22 cellular contexts compared by ENCODE assay signal in the genomic region with DNA sequence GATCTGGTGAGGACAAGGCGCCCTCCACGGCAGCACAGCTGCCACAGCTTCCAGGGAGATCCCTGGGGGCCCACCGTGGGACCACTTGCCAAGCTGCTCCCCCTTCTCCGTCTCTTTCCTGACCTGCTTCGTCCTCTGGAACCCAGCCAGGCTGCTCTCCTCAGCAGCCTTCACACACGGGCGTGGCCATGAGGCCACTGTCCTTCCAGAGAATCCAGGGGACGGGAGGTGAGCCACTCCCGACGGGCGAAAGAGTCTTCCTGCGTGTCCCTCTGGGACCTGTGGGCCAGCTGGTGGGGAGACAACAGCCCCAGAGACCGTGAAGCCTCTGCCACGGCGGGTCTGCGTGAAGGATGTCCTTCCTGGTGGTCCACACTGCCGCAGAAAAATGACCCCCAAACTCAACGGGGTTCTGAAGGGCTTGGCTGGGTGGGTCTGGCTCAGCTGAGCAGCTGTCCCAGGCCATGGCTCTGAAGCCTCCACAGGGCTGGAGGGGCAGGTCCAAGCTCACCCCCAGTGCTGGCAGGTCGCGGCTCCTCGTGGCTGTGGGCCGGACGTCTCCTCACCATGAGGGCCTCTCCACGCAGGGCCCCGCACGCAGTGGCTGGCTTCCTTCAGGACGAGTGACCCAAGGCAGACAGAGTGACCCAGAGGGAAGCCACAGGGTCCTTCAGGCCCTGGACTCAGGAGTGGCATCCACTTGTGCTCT. TPM values are rescaled to one million over a fixed set of nuclear protein-coding genes. Genes with fewer than 3 reads are reported as not detected.
DNase-seq lines count a peak whose midpoint lies in the region; ATAC-seq and TF ChIP-seq lines count a peak whose summit lies in the region.
"Had no signal": no experiment of that assay in that cellular context is flagged by ENCODE, and none has a peak within 500 bp of the region (broad histone marks: within the 10 kb centered on the region; RNA-seq: fewer than 3 reads in every experiment).

No MANE protein-coding gene starts in this region.

- H3K4me3 ChIP-seq in Loucy (ENCODE audit: low read length, poor library complexity, severe bottlenecking) = no peak overlapping the region
- no peak overlapping the region for H3K4me3 ChIP-seq in mesenchymal stem cell (ENCODE audit: insufficient read depth in 1 of 2, low read depth in 1 of 2, low read length in 2 of 2)
- H3K4me3 ChIP-seq in upper lobe of right lung = no peak overlapping the region
- H3K4me3 ChIP-seq: heart left ventricle, SJSA1, uterus had no signal

- no peaks in the 10 kb centered on the region for H3K36me3 ChIP-seq in Loucy (ENCODE audit: insufficient read depth, low read length)
- H3K36me3 ChIP-seq in mesenchymal stem cell (ENCODE audit: control insufficient read depth in 1 of 2, insufficient read depth in 2 of 2, low read depth in 1 of 2, low read length in 2 of 2) = no peaks in the 10 kb centered on the region
- H3K36me3 ChIP-seq in upper lobe of right lung = no peaks in the 10 kb centered on the region
- H3K36me3 ChIP-seq: heart left ventricle, SJSA1, uterus had no signal

- peak; percentile 15 for DNase-seq in activated CD4-positive, alpha-beta memory T cell treated with anti-CD3 and anti-CD28 coated beads, Interleukin-2, amount 10 ng/mL, durations not matched to agents 7 days and 5 days
- no peak for DNase-seq in activated CD4-positive, alpha-beta memory T cell treated with anti-CD3 and anti-CD28 coated beads for 36 hours
- DNase-seq in mesenchymal stem cell (no peak), upper lobe of right lung (peak; percentile 58), dedifferentiated amniotic fluid mesenchymal stem cell (ENCODE audit: extremely low spot score) (no peak)
- no peak for DNase-seq in stimulated activated CD4-positive, alpha-beta T cell treated with anti-CD3 and anti-CD28 coated beads, Interleukin-4, amount 100 ng/mL, for 1 hour
- DNase-seq: activated B cell treated with CpG ODN at 0.5 μM for 24 hours; activated T-cell treated with anti-CD3 and anti-CD28 coated beads, Interleukin-2, amount 50 U/mL, for 4 hours; CD8-positive, alpha-beta memory T cell; DMS79 treated with DMSO at 0.1 percent for 48 hours; KBM-7; mammary epithelial cell; naive B cell; NCI-H2029 treated with DMSO at 0.1 percent for 48 hours; NCI-H69; T-helper 9 cell; uterus had no signal

- no peaks in the 10 kb centered on the region for H3K79me1 ChIP-seq in mesenchymal stem cell (replicated peaks; ENCODE audit: low read length, poor library complexity, severe bottlenecking)

- peaks cover 13% of the 10 kb centered on the region for H3K27me3 Mint-ChIP-seq in activated CD4-positive, alpha-beta memory T cell treated with anti-CD3 and anti-CD28 coated beads, Interleukin-2, amount 10 ng/mL, durations not matched to agents 7 days and 5 days
- peaks cover 28% of the 10 kb centered on the region for H3K27me3 Mint-ChIP-seq in activated CD4-positive, alpha-beta memory T cell treated with anti-CD3 and anti-CD28 coated beads for 36 hours

- peaks cover 66% of the 10 kb centered on the region for H3K4me1 Mint-ChIP-seq in activated CD4-positive, alpha-beta memory T cell treated with anti-CD3 and anti-CD28 coated beads, Interleukin-2, amount 10 ng/mL, durations not matched to agents 7 days and 5 days
- peaks cover 28% of the 10 kb centered on the region for H3K4me1 Mint-ChIP-seq in activated CD4-positive, alpha-beta memory T cell treated with anti-CD3 and anti-CD28 coated beads for 36 hours (ENCODE audit: low read depth)

- peak overlapping the region; percentile 49 to 83 for H3K4ac ChIP-seq in mesenchymal stem cell (ENCODE audit: low read depth in 1 of 2, low read length in 2 of 2)

- H3K4me2 ChIP-seq in Loucy (ENCODE audit: low read depth, low read length, poor library complexity, severe bottlenecking) (no peak overlapping the region), mesenchymal stem cell (ENCODE audit: low read length, poor library complexity, severe bottlenecking) (no peak overlapping the region)

- H2BK5ac ChIP-seq in mesenchymal stem cell (ENCODE audit: low read depth, low read length, poor library complexity, severe bottlenecking) = no peak overlapping the region

- H4K20me1 ChIP-seq in Loucy (ENCODE audit: insufficient read depth, low read length, poor library complexity, severe bottlenecking) = no peaks in the 10 kb centered on the region

- peaks cover 4% of the 10 kb centered on the region for H3K36me3 Mint-ChIP-seq in activated CD4-positive, alpha-beta memory T cell treated with anti-CD3 and anti-CD28 coated beads, Interleukin-2, amount 10 ng/mL, durations not matched to agents 7 days and 5 days (ENCODE audit: low read depth)
- H3K36me3 Mint-ChIP-seq in activated CD4-positive, alpha-beta memory T cell treated with anti-CD3 and anti-CD28 coated beads for 36 hours = no peaks in the 10 kb centered on the region
- H3K36me3 Mint-ChIP-seq: activated naive CD8-positive, alpha-beta T cell; CD8-positive, alpha-beta memory T cell; naive B cell had no signal

- H3K9me3 Mint-ChIP-seq in activated CD4-positive, alpha-beta memory T cell treated with anti-CD3 and anti-CD28 coated beads, Interleukin-2, amount 10 ng/mL, durations not matched to agents 7 days and 5 days = no peaks in the 10 kb centered on the region
- H3K9me3 Mint-ChIP-seq in activated CD4-positive, alpha-beta memory T cell treated with anti-CD3 and anti-CD28 coated beads for 36 hours = no peaks in the 10 kb centered on the region
- H3K9me3 Mint-ChIP-seq: activated B cell treated with CpG ODN at 0.5 μM for 24 hours; activated T-cell treated with anti-CD3 and anti-CD28 coated beads, Interleukin-2, amount 50 U/mL, for 4 hours; naive B cell had no signal

- no peak overlapping the region for H3K27ac Mint-ChIP-seq in activated CD4-positive, alpha-beta memory T cell treated with anti-CD3 and anti-CD28 coated beads, Interleukin-2, amount 10 ng/mL, durations not matched to agents 7 days and 5 days
- no peak overlapping the region for H3K27ac Mint-ChIP-seq in activated CD4-positive, alpha-beta memory T cell treated with anti-CD3 and anti-CD28 coated beads for 36 hours
- H3K27ac Mint-ChIP-seq: activated B cell treated with CpG ODN at 0.5 μM for 24 hours; activated naive CD8-positive, alpha-beta T cell; CD8-positive, alpha-beta memory T cell had no signal

- H2AK5ac ChIP-seq in mesenchymal stem cell (ENCODE audit: low read length, severe bottlenecking) = no peak overlapping the region

- no peak overlapping the region for H2BK120ac ChIP-seq in mesenchymal stem cell (ENCODE audit: low read depth, low read length)

- POLR2A ChIA-PET in activated CD4-positive, alpha-beta memory T cell treated with anti-CD3 and anti-CD28 coated beads, Interleukin-2, amount 10 ng/mL, durations not matched to agents 7 days and 5 days (lab: Charles Lee) = no interaction called here
- POLR2A ChIA-PET in activated CD4-positive, alpha-beta memory T cell treated with anti-CD3 and anti-CD28 coated beads for 36 hours (lab: Charles Lee) = no interaction called here

- 90% methylated on average over 26 of the region's 27 CpGs for WGBS in mesenchymal stem cell

- H3K4me1 ChIP-seq in Loucy (ENCODE audit: insufficient read depth, low read length, poor library complexity, severe bottlenecking) = peaks cover 87% of the 10 kb centered on the region
- peaks cover 21% of the 10 kb centered on the region for H3K4me1 ChIP-seq in mesenchymal stem cell (ENCODE audit: control insufficient read depth, insufficient read depth, low read depth, low read length)
- peaks cover 23% of the 10 kb centered on the region for H3K4me1 ChIP-seq in upper lobe of right lung

- no peak overlapping the region for H3K14ac ChIP-seq in mesenchymal stem cell (ENCODE audit: low read length in 2 of 2)

- no peak overlapping the region for H3K4me3 Mint-ChIP-seq in activated CD4-positive, alpha-beta memory T cell treated with anti-CD3 and anti-CD28 coated beads, Interleukin-2, amount 10 ng/mL, durations not matched to agents 7 days and 5 days
- H3K4me3 Mint-ChIP-seq in activated CD4-positive, alpha-beta memory T cell treated with anti-CD3 and anti-CD28 coated beads for 36 hours = no peak overlapping the region
- H3K4me3 Mint-ChIP-seq: activated B cell treated with CpG ODN at 0.5 μM for 24 hours; activated naive CD8-positive, alpha-beta T cell; CD8-positive, alpha-beta memory T cell; naive B cell had no signal

- H3K18ac ChIP-seq in mesenchymal stem cell (ENCODE audit: low read depth in 1 of 2, low read length in 2 of 2) = peak overlapping the region; percentile 40 to 61

- H2AFZ ChIP-seq in Loucy (ENCODE audit: low read length) (no peak overlapping the region), mesenchymal stem cell (ENCODE audit: low read depth, low read length) (no peak overlapping the region)

- ATAC-seq in upper lobe of right lung (peak; percentile 19), esophagus mucosa (no peak)
- ATAC-seq: activated T-cell treated with anti-CD3 and anti-CD28 coated beads, Interleukin-2, amount 50 U/mL, for 4 hours had no signal

- H2BK12ac ChIP-seq in mesenchymal stem cell (ENCODE audit: low read length in 2 of 2) = peak overlapping the region in 1 of 2 experiments; percentile 94

- H3K27me3 ChIP-seq in Loucy (ENCODE audit: insufficient read depth, low read length, poor library complexity, severe bottlenecking) (no peaks in the 10 kb centered on the region), mesenchymal stem cell (ENCODE audit: control insufficient read depth in 1 of 2, insufficient read depth in 1 of 2, low read length in 2 of 2) (peaks cover 64 to 67% of the 10 kb centered on the region in 2 experiments), upper lobe of right lung (peaks cover under 1% of the 10 kb centered on the region)
- H3K27me3 ChIP-seq: uterus had no signal

- no peak overlapping the region for H3K23ac ChIP-seq in mesenchymal stem cell (ENCODE audit: low read length in 2 of 2)

- H4K91ac ChIP-seq in mesenchymal stem cell (ENCODE audit: low read length) = peak overlapping the region; percentile 92

- TF ChIP-seq CTCF in Loucy (conservative IDR thresholded peaks at IDR 0.05; ENCODE audit: low read length) (no peak), upper lobe of right lung (IDR thresholded peaks at IDR 0.05) (no peak)

- CTCF ChIA-PET in activated CD4-positive, alpha-beta memory T cell treated with anti-CD3 and anti-CD28 coated beads, Interleukin-2, amount 10 ng/mL, durations not matched to agents 7 days and 5 days (lab: Charles Lee) = no interaction called here
- CTCF ChIA-PET in activated CD4-positive, alpha-beta memory T cell treated with anti-CD3 and anti-CD28 coated beads for 36 hours (lab: Charles Lee) = no interaction called here

- H3K27ac ChIP-seq in mesenchymal stem cell (ENCODE audit: low read length, poor library complexity, severe bottlenecking) (no peak overlapping the region), upper lobe of right lung (peak overlapping the region; percentile 6)
- H3K27ac ChIP-seq: heart left ventricle, SJSA1, uterus had no signal

- peaks cover 16% of the 10 kb centered on the region for H3K79me2 ChIP-seq in Loucy (ENCODE audit: insufficient read depth, low read length)

- no peaks in the 10 kb centered on the region for H3K9me2 ChIP-seq in Loucy (replicated peaks; ENCODE audit: low read depth, low read length)

- H2BK15ac ChIP-seq in mesenchymal stem cell (ENCODE audit: low read depth, poor library complexity, severe bottlenecking) = no peak overlapping the region

- H4K8ac ChIP-seq in mesenchymal stem cell (ENCODE audit: low read length) = no peak overlapping the region

- H3K9me3 ChIP-seq in Loucy (ENCODE audit: insufficient read depth, low read depth, low read length) (no peaks in the 10 kb centered on the region), mesenchymal stem cell (ENCODE audit: control insufficient read depth, low read length) (no peaks in the 10 kb centered on the region), upper lobe of right lung (no peaks in the 10 kb centered on the region)
- H3K9me3 ChIP-seq: heart left ventricle, SJSA1, uterus had no signal

- H3K9ac ChIP-seq in Loucy (ENCODE audit: low read depth, low read length, poor library complexity, severe bottlenecking) (peak overlapping the region; percentile 89), mesenchymal stem cell (ENCODE audit: low read length) (no peak overlapping the region)

- H3F3A ChIP-seq in Loucy (ENCODE audit: low read depth) = peaks cover 20% of the 10 kb centered on the region

- intact Hi-C loops in activated CD4-positive, alpha-beta memory T cell treated with anti-CD3 and anti-CD28 coated beads for 36 hours (cut with micrococcal nuclease) = no loop called here
- intact Hi-C loops in upper lobe of right lung (cut with DNase I) = no loop called here

RNA-seq across cellular contexts. Expression of a gene that starts 47.4 kb away (rescaled TPM):
- 1 to 10 TPM; 3.6 to 3.7 TPM for total RNA-seq in activated CD4-positive, alpha-beta memory T cell treated with anti-CD3 and anti-CD28 coated beads, Interleukin-2, amount 10 ng/mL, durations not matched to agents 7 days and 5 days
- 1 to 10 TPM in 1 of 2 experiments, under 1 TPM in 1; 0.41 to 1.1 TPM for total RNA-seq in activated CD4-positive, alpha-beta memory T cell treated with anti-CD3 and anti-CD28 coated beads for 36 hours
- 6.5 TPM for polyA plus RNA-seq in mesenchymal stem cell (2013, experiment 1 of 2)
- polyA plus RNA-seq in mesenchymal stem cell (2013, experiment 2 of 2) = 6.2 TPM
- total RNA-seq in upper lobe of right lung (64.4 TPM), esophagus mucosa (1.1 TPM)
- polyA plus RNA-seq: CD8-positive, alpha-beta memory T cell had no signal

Comparison
In these comparisons a context has a peak if more than half of its experiments do, and no peak if none do; other contexts are left out.
1. DNase-seq: peak in activated CD4-positive, alpha-beta memory T cell treated with anti-CD3 and anti-CD28 coated beads, Interleukin-2, amount 10 ng/mL, durations not matched to agents 7 days and 5 days (single experiment) and upper lobe of right lung (single experiment); none in activated CD4-positive, alpha-beta memory T cell treated with anti-CD3 and anti-CD28 coated beads for 36 hours (single experiment), mesenchymal stem cell (single experiment), dedifferentiated amniotic fluid mesenchymal stem cell (single experiment) and stimulated activated CD4-positive, alpha-beta T cell treated with anti-CD3 and anti-CD28 coated beads, Interleukin-4, amount 100 ng/mL, for 1 hour (single experiment).
2. RNA of a gene that starts 47.4 kb away (total RNA-seq): 64.4 TPM in upper lobe of right lung (single experiment); 3.6 to 3.7 TPM in activated CD4-positive, alpha-beta memory T cell treated with anti-CD3 and anti-CD28 coated beads, Interleukin-2, amount 10 ng/mL, durations not matched to agents 7 days and 5 days, 1.1 TPM in esophagus mucosa (single experiment) and 0.41 to 1.1 TPM in activated CD4-positive, alpha-beta memory T cell treated with anti-CD3 and anti-CD28 coated beads for 36 hours; every median in the first group is over 10 times any median in the second.